In the genomic region with DNA sequence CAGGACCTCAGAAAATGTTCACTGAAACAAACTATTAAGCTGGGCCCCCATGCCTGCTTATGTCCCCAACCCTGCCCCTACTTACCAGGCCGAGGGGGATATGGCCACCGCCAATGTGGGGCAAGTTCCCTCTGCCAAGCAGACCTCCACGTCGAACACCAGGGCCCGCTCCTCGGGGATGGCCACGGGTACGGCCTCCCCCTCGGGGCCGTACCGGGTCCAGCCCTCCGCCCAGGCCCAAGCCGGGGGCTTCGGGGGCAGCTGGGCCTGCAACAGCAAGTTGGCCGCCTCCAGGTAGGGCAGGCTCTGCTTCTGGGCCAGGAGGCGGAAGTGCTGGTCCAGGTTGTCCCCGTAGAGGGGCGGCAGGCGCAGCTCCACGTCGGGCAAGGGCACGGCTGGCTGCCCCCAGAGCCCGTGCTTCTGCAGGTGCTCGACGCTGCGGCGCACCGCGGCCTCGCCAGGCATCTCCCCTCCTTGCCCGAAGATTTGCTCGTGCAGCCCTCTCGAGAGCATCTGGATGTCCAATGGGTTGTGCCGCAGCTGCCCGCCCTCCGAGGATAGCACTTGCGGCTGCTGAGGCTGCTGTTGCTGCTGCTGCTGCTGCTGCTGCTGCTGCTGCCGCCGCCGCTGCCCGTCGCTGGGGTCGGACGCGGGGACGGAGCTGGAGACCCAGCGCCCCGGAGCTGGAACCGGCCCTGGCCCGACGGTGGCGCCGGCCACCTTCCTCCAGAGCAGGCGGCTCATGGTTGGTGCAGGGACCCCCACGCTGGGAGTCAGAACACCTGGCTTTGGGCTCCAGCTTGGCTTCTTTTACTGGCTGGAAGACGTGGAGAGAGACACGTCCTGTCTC, we compare ENCODE assay signal across 8 cellular contexts. TPM values are rescaled to one million over a fixed set of nuclear protein-coding genes. Genes with fewer than 3 reads are reported as not detected.
DNase-seq lines count a peak whose midpoint lies in the region; ATAC-seq, FAIRE-seq and TF ChIP-seq lines count a peak whose summit lies in the region.

No MANE protein-coding gene starts in this region.

- BruUV-seq in PC-3 (replicated peaks; lab: Mats Ljungman, UMichigan), result no TSS peak

- H3K27ac ChIP-seq in DND-41 (ENCODE audit: low read length) (peak overlapping the region; percentile 90), PC-3 (ENCODE audit: low read length) (no peak overlapping the region), pancreas (no peak overlapping the region)

- FAIRE-seq in pancreas (lab: Jason Lieb, UNC), result no peak

- H3K36me3 ChIP-seq in DND-41 (ENCODE audit: insufficient read depth, low read length) (peaks cover 59% of the 10 kb centered on the region), PC-3 (ENCODE audit: low read depth, low read length) (peaks cover 46% of the 10 kb centered on the region), pancreas (peaks cover 0 to 45% (median 18%) of the 10 kb centered on the region in 3 donors)

- intact Hi-C loops in PC-3 (cut with micrococcal nuclease), result no loop called here
- intact Hi-C loops in pancreas (cut with DNase I), result no loop called here

- no peak overlapping the region for H2AFZ ChIP-seq in DND-41 (ENCODE audit: low read depth, low read length)
- no peak overlapping the region for H2AFZ ChIP-seq in PC-3 (ENCODE audit: low read length)

- H4K20me1 ChIP-seq in DND-41 (ENCODE audit: insufficient read depth, low read length), result peaks cover 59% of the 10 kb centered on the region
- peaks cover 45% of the 10 kb centered on the region for H4K20me1 ChIP-seq in PC-3 (ENCODE audit: low read length)

- DNase-seq in DND-41 (peak; percentile 41), PC-3 (no peak), epithelial cell of proximal tubule (ENCODE audit: low read depth) (no peak), pancreas (peak in 2 of 6 donors; percentile 40 to 47), ureter (ENCODE audit: low spot score) (no peak), NCI-H524 (lab: John Stamatoyannopoulos, UW) (no peak)

- H3K9me3 ChIP-seq in DND-41 (ENCODE audit: insufficient read depth, low read length, severe bottlenecking) (no peaks in the 10 kb centered on the region), PC-3 (ENCODE audit: low read length) (no peaks in the 10 kb centered on the region), pancreas (no peaks in the 10 kb centered on the region)

- H3K4me1 ChIP-seq in DND-41 (ENCODE audit: insufficient read depth, low read length) (peaks cover 91% of the 10 kb centered on the region), PC-3 (ENCODE audit: insufficient read depth, low read length) (peaks cover 29% of the 10 kb centered on the region), pancreas (peaks cover 0 to 32% (median 14%) of the 10 kb centered on the region in 3 donors)

- ATAC-seq in DND-41 (ENCODE audit: insufficient read depth, low read depth) (no peak), PC-3 (no peak), pancreas (no peak), HG03039 (IDR thresholded peaks at IDR 0.05; ENCODE audit: unreplicated experiment) (no peak), GM19397 (IDR thresholded peaks at IDR 0.05; ENCODE audit: unreplicated experiment) (no peak)

- peak overlapping the region; percentile 68 to 88 for H3K4me3 ChIP-seq in DND-41 (ENCODE audit: low read depth in 1 of 2, low read length in 2 of 2)
- H3K4me3 ChIP-seq in PC-3 (ENCODE audit: low read length), result peak overlapping the region; percentile 80
- H3K4me3 ChIP-seq in epithelial cell of proximal tubule (ENCODE audit: low read depth, low read length), result peak overlapping the region; percentile 93
- peak overlapping the region; percentile 77 to 97 (median 86) for H3K4me3 ChIP-seq in pancreas

- TF ChIP-seq CTCF in DND-41 (IDR thresholded peaks at IDR 0.05; ENCODE audit: borderline replicate concordance, extremely low read depth, low read length, poor library complexity, severe bottlenecking) (no peak), PC-3 (conservative IDR thresholded peaks at IDR 0.05; ENCODE audit: low read depth, low read length) (no peak), epithelial cell of proximal tubule (conservative IDR thresholded peaks at IDR 0.05; ENCODE audit: low read depth, low read length) (no peak), pancreas (IDR thresholded peaks at IDR 0.05) (no peak)

- H3K79me2 ChIP-seq in DND-41 (ENCODE audit: insufficient read depth, low read length) (peaks cover 64% of the 10 kb centered on the region), PC-3 (ENCODE audit: low read length) (peaks cover 55% of the 10 kb centered on the region)

- POLR2A ChIA-PET in PC-3 (lab: Charles Lee; ENCODE audit: unreplicated experiment), result no interaction called here

- peak overlapping the region; percentile 88 for H3K9ac ChIP-seq in DND-41 (ENCODE audit: low read depth, low read length)
- H3K9ac ChIP-seq in PC-3 (ENCODE audit: low read length), result peak overlapping the region; percentile 84

- H3K27me3 ChIP-seq in DND-41 (ENCODE audit: insufficient read depth, low read length, poor library complexity) (no peaks in the 10 kb centered on the region), PC-3 (ENCODE audit: low read length) (no peaks in the 10 kb centered on the region), pancreas (no peaks in the 10 kb centered on the region)

- peak overlapping the region; percentile 91 for H3K4me2 ChIP-seq in DND-41 (ENCODE audit: insufficient read depth, low read length)
- peak overlapping the region; percentile 97 for H3K4me2 ChIP-seq in PC-3 (ENCODE audit: low read length)

- no peaks in the 10 kb centered on the region for H3F3A ChIP-seq in PC-3 (ENCODE audit: low read length, unreplicated experiment)

- H3K9me2 ChIP-seq in PC-3 (replicated peaks; ENCODE audit: low read length), result no peaks in the 10 kb centered on the region

- CTCF ChIA-PET in PC-3 (lab: Charles Lee), result no interaction called here

- WGBS in pancreas, 2 donors, result 90 to 92% methylated on average over 57 of the region's 57 CpGs

RNA-seq across cellular contexts. Expression of gene POLG, which starts 1.4 kb away (rescaled TPM):
- total RNA-seq in PC-3 (2014; rRNA removed) (72.4 and 83.5 TPM in 2 replicates), epithelial cell of proximal tubule (84.6 and 85.9 TPM in 2 replicates), pancreas (10 to 100 TPM; 19.3 to 38.1 (median 23.0) TPM), ureter (64.8 TPM)
- polyA plus RNA-seq in pancreas, result 10 to 100 TPM; 48.5 to 52.0 TPM
